ENCODE assay signal across 23 cellular contexts in the genomic region with DNA sequence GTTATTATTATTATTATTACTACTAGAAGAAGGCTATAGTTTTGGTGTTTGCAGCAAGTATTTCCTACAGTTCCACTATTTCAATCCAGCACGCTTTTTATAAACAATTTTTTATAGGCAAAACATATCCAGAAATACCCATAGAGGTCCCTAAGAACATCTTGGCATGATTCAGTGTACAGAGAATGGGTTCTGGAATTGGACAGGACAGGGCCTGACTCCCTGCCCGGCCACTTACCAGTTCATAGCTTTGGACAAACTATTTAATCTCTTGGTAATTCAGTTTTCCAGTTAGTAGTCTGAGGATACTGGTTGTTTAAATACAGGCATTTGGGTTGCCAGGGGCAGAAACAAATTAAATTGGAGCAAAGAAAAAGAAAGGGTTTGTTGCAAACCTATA.
"Had no signal": no experiment of that assay in that cellular context is flagged by ENCODE, and none has a peak within 500 bp of the region (broad histone marks: within the 10 kb centered on the region; RNA-seq: fewer than 3 reads in every experiment).

No MANE protein-coding gene starts in this region.

- H3K27ac ChIP-seq: dorsolateral prefrontal cortex, gastrocnemius medialis, lower lobe of right lung, skin epidermis, suprapubic skin had no signal

- H3K9me3 ChIP-seq: gastrocnemius medialis, lower lobe of right lung, SK-N-SH, suprapubic skin had no signal

- H3K4me1 Mint-ChIP-seq: activated CD4-positive, alpha-beta memory T cell treated with anti-CD3 and anti-CD28 coated beads, Interleukin-2, amount 10 ng/mL, durations not matched to agents 7 days and 5 days; activated CD4-positive, alpha-beta T cell treated with anti-CD3 and anti-CD28 coated beads, Interleukin-2, amount 10 ng/mL, durations not matched to agents 24 days and 14 days; activated naive CD8-positive, alpha-beta T cell treated with anti-CD3 and anti-CD28 coated beads, Interleukin-2, amount 50 U/mL, for 24 hours; central memory CD8-positive, alpha-beta T cell; natural killer cell had no signal

- H3K27me3 Mint-ChIP-seq: activated CD4-positive, alpha-beta memory T cell treated with anti-CD3 and anti-CD28 coated beads, Interleukin-2, amount 10 ng/mL, durations not matched to agents 7 days and 5 days had no signal

- H3K4me3 Mint-ChIP-seq: activated CD4-positive, alpha-beta memory T cell treated with anti-CD3 and anti-CD28 coated beads, Interleukin-2, amount 10 ng/mL, durations not matched to agents 7 days and 5 days; activated CD4-positive, alpha-beta T cell treated with anti-CD3 and anti-CD28 coated beads, Interleukin-2, amount 10 ng/mL, durations not matched to agents 24 days and 14 days; activated naive CD8-positive, alpha-beta T cell treated with anti-CD3 and anti-CD28 coated beads, Interleukin-2, amount 50 U/mL, for 24 hours; brain; central memory CD8-positive, alpha-beta T cell; effector memory CD8-positive, alpha-beta T cell; natural killer cell; stimulated activated naive CD8-positive, alpha-beta T cell treated with anti-CD3 and anti-CD28 coated beads, Interleukin-15, Interleukin-2, amounts not matched to agents 100 ng/mL and 50 ng/mL, for 24 hours had no signal

- H3K4me3 ChIP-seq: dorsolateral prefrontal cortex, gastrocnemius medialis, lower lobe of right lung, skin epidermis, suprapubic skin had no signal

- H3K27me3 ChIP-seq: gastrocnemius medialis, suprapubic skin had no signal

- DNase-seq: activated CD4-positive, alpha-beta memory T cell treated with anti-CD3 and anti-CD28 coated beads, Interleukin-2, amount 10 ng/mL, durations not matched to agents 7 days and 5 days; activated CD4-positive, alpha-beta T cell treated with anti-CD3 and anti-CD28 coated beads, Interleukin-2, amount 10 ng/mL, durations not matched to agents 24 days and 14 days; activated effector memory CD4-positive, alpha-beta T cell treated with anti-CD3 and anti-CD28 coated beads, Interleukin-2, amount 50 U/mL, for 16 hours; activated naive CD4-positive, alpha-beta T cell treated with anti-CD3 and anti-CD28 coated beads, Interleukin-2, amount 50 U/mL, for 16 hours; activated naive CD8-positive, alpha-beta T cell treated with anti-CD3 and anti-CD28 coated beads, Interleukin-2, amount 50 U/mL, for 24 hours; activated T-cell treated with anti-CD3 and anti-CD28 coated beads for 4 hours; dorsolateral prefrontal cortex; effector memory CD8-positive, alpha-beta T cell; gastrocnemius medialis; head of caudate nucleus; lower lobe of right lung; mesendoderm; natural killer cell; SK-N-SH; stimulated activated CD4-positive, alpha-beta T cell treated with anti-CD3 and anti-CD28 coated beads, Interleukin-1b, Interleukin-23, amount 100 ng/mL, for 48 hours had no signal

- H3K27ac Mint-ChIP-seq: activated CD4-positive, alpha-beta memory T cell treated with anti-CD3 and anti-CD28 coated beads, Interleukin-2, amount 10 ng/mL, durations not matched to agents 7 days and 5 days; activated CD4-positive, alpha-beta T cell treated with anti-CD3 and anti-CD28 coated beads, Interleukin-2, amount 10 ng/mL, durations not matched to agents 24 days and 14 days; activated naive CD8-positive, alpha-beta T cell treated with anti-CD3 and anti-CD28 coated beads, Interleukin-2, amount 50 U/mL, for 24 hours; effector memory CD8-positive, alpha-beta T cell; natural killer cell; progenitor cell of endocrine pancreas; stimulated activated naive CD8-positive, alpha-beta T cell treated with anti-CD3 and anti-CD28 coated beads, Interleukin-15, Interleukin-2, amounts not matched to agents 100 ng/mL and 50 ng/mL, for 24 hours; type B pancreatic cell had no signal

- H3K9me3 Mint-ChIP-seq: activated CD4-positive, alpha-beta memory T cell treated with anti-CD3 and anti-CD28 coated beads, Interleukin-2, amount 10 ng/mL, durations not matched to agents 7 days and 5 days; activated CD4-positive, alpha-beta T cell treated with anti-CD3 and anti-CD28 coated beads, Interleukin-2, amount 10 ng/mL, durations not matched to agents 24 days and 14 days; activated naive CD8-positive, alpha-beta T cell treated with anti-CD3 and anti-CD28 coated beads, Interleukin-2, amount 50 U/mL, for 24 hours; central memory CD8-positive, alpha-beta T cell; effector memory CD8-positive, alpha-beta T cell; natural killer cell; stimulated activated naive CD8-positive, alpha-beta T cell treated with anti-CD3 and anti-CD28 coated beads, Interleukin-15, Interleukin-2, amounts not matched to agents 100 ng/mL and 50 ng/mL, for 24 hours; type B pancreatic cell had no signal

- H3K36me3 ChIP-seq: gastrocnemius medialis, lower lobe of right lung, suprapubic skin had no signal

- H3K36me3 Mint-ChIP-seq: brain, natural killer cell, type B pancreatic cell had no signal

- H3K4me1 ChIP-seq: lower lobe of right lung, suprapubic skin had no signal

- ATAC-seq: activated naive CD8-positive, alpha-beta T cell treated with anti-CD3 and anti-CD28 coated beads, Interleukin-2, amount 50 U/mL, for 24 hours; effector memory CD8-positive, alpha-beta T cell; esophagus mucosa; gastrocnemius medialis; lower lobe of right lung; natural killer cell had no signal
